In genomic region chr5:168899673-168900072, GRCh38 we compare ENCODE assay signal across 14 cellular contexts.
DNase-seq lines count a peak whose midpoint lies in the region; ATAC-seq and TF ChIP-seq lines count a peak whose summit lies in the region.
"Had no signal": no experiment of that assay in that cellular context is flagged by ENCODE, and none has a peak within 500 bp of the region (broad histone marks: within the 10 kb centered on the region; RNA-seq: fewer than 3 reads in every experiment).

No MANE protein-coding gene starts in this region.

- DNase-seq in DND-41 (no peak), neural crest cell (ENCODE audit: low read depth, low spot score) (no peak), mucosa of descending colon (no peak), NCI-H1048 (lab: John Stamatoyannopoulos, UW) (no peak)
- no peak for DNase-seq in activated T-helper 2 cell treated with anti-CD3 and anti-CD28 coated beads, Interferon-gamma antibody, Interleukin-2, Interleukin-4, amounts not matched to agents 10 μg/mL and 5 μg/mL and 100 μg/mL, durations not matched to agents 14 hours and 24 hours and 36 hours (ENCODE audit: low spot score)
- DNase-seq: 8988T; C1 segment of cervical spinal cord; Caco-2; CD4-positive, CD25-positive, alpha-beta regulatory T cell; CD8-positive, alpha-beta memory T cell; GDM1; H9 had no signal

- no peaks in the 10 kb centered on the region for H3K36me3 ChIP-seq in BLaER1
- no peaks in the 10 kb centered on the region for H3K36me3 ChIP-seq in DND-41 (ENCODE audit: insufficient read depth, low read length)
- H3K36me3 ChIP-seq in mucosa of descending colon (ENCODE audit: low read depth): no peaks in the 10 kb centered on the region

- H3K36me3 Mint-ChIP-seq in activated T-helper 2 cell treated with anti-CD3 and anti-CD28 coated beads, Interferon-gamma antibody, Interleukin-2, Interleukin-4, amounts not matched to agents 10 μg/mL and 5 μg/mL and 100 μg/mL, durations not matched to agents 14 hours and 24 hours and 36 hours (ENCODE audit: low read depth): no peaks in the 10 kb centered on the region
- no peaks in the 10 kb centered on the region for H3K36me3 Mint-ChIP-seq in neural crest cell (ENCODE audit: low read depth)
- H3K36me3 Mint-ChIP-seq: CD4-positive, CD25-positive, alpha-beta regulatory T cell; CD8-positive, alpha-beta memory T cell had no signal

- intact Hi-C loops in activated T-helper 2 cell treated with anti-CD3 and anti-CD28 coated beads, Interferon-gamma antibody, Interleukin-2, Interleukin-4, amounts not matched to agents 10 μg/mL and 5 μg/mL and 100 μg/mL, durations not matched to agents 14 hours and 24 hours and 36 hours (cut with micrococcal nuclease): loop anchor here (5.0 kb wide), 1 partner anchor 152 kb away; no protein-coding TSS in a partner anchor
- intact Hi-C loops in mucosa of descending colon (cut with DNase I, micrococcal nuclease): no loop called here

- H3K79me2 ChIP-seq in DND-41 (ENCODE audit: insufficient read depth, low read length): no peaks in the 10 kb centered on the region

- peak overlapping the region; percentile 9 for H3K27ac Mint-ChIP-seq in activated T-helper 2 cell treated with anti-CD3 and anti-CD28 coated beads, Interferon-gamma antibody, Interleukin-2, Interleukin-4, amounts not matched to agents 10 μg/mL and 5 μg/mL and 100 μg/mL, durations not matched to agents 14 hours and 24 hours and 36 hours
- H3K27ac Mint-ChIP-seq in neural crest cell (ENCODE audit: unreplicated experiment): peak overlapping the region; percentile 79
- H3K27ac Mint-ChIP-seq: CD4-positive, CD25-positive, alpha-beta regulatory T cell; H9 had no signal

- H2AFZ ChIP-seq in DND-41 (ENCODE audit: low read depth, low read length): no peak overlapping the region

- H3K27me3 Mint-ChIP-seq in activated T-helper 2 cell treated with anti-CD3 and anti-CD28 coated beads, Interferon-gamma antibody, Interleukin-2, Interleukin-4, amounts not matched to agents 10 μg/mL and 5 μg/mL and 100 μg/mL, durations not matched to agents 14 hours and 24 hours and 36 hours (ENCODE audit: low read depth): peaks cover 2% of the 10 kb centered on the region
- peaks cover 4% of the 10 kb centered on the region for H3K27me3 Mint-ChIP-seq in neural crest cell (ENCODE audit: low read depth)

- H3K27me3 ChIP-seq in BLaER1: no peaks in the 10 kb centered on the region
- no peaks in the 10 kb centered on the region for H3K27me3 ChIP-seq in DND-41 (ENCODE audit: insufficient read depth, low read length, poor library complexity)

- no peaks in the 10 kb centered on the region for H3K9me3 Mint-ChIP-seq in activated T-helper 2 cell treated with anti-CD3 and anti-CD28 coated beads, Interferon-gamma antibody, Interleukin-2, Interleukin-4, amounts not matched to agents 10 μg/mL and 5 μg/mL and 100 μg/mL, durations not matched to agents 14 hours and 24 hours and 36 hours
- H3K9me3 Mint-ChIP-seq in neural crest cell: no peaks in the 10 kb centered on the region
- H3K9me3 Mint-ChIP-seq: H9 had no signal

- peaks cover 13% of the 10 kb centered on the region for H3K4me1 ChIP-seq in BLaER1
- peaks cover 5% of the 10 kb centered on the region for H3K4me1 ChIP-seq in DND-41 (ENCODE audit: insufficient read depth, low read length)
- H3K4me1 ChIP-seq in mucosa of descending colon (ENCODE audit: low read depth): no peaks in the 10 kb centered on the region
- H3K4me1 ChIP-seq: Caco-2 had no signal

- H3K4me3 Mint-ChIP-seq in activated T-helper 2 cell treated with anti-CD3 and anti-CD28 coated beads, Interferon-gamma antibody, Interleukin-2, Interleukin-4, amounts not matched to agents 10 μg/mL and 5 μg/mL and 100 μg/mL, durations not matched to agents 14 hours and 24 hours and 36 hours (ENCODE audit: low read depth): no peak overlapping the region
- no peak overlapping the region for H3K4me3 Mint-ChIP-seq in neural crest cell
- H3K4me3 Mint-ChIP-seq: CD4-positive, CD25-positive, alpha-beta regulatory T cell; H9 had no signal

- H3K9ac ChIP-seq in BLaER1 (no peak overlapping the region), DND-41 (ENCODE audit: low read depth, low read length) (no peak overlapping the region)

- H3K4me3 ChIP-seq in BLaER1 (no peak overlapping the region), DND-41 (ENCODE audit: low read depth in 1 of 2, low read length in 2 of 2) (no peak overlapping the region), mucosa of descending colon (no peak overlapping the region)

- H3K4me1 Mint-ChIP-seq in activated T-helper 2 cell treated with anti-CD3 and anti-CD28 coated beads, Interferon-gamma antibody, Interleukin-2, Interleukin-4, amounts not matched to agents 10 μg/mL and 5 μg/mL and 100 μg/mL, durations not matched to agents 14 hours and 24 hours and 36 hours (ENCODE audit: low read depth): peaks cover 27% of the 10 kb centered on the region
- peaks cover 31% of the 10 kb centered on the region for H3K4me1 Mint-ChIP-seq in neural crest cell
- H3K4me1 Mint-ChIP-seq: CD4-positive, CD25-positive, alpha-beta regulatory T cell had no signal

- no peak for TF ChIP-seq CTCF in DND-41 (IDR thresholded peaks at IDR 0.05; ENCODE audit: borderline replicate concordance, extremely low read depth, low read length, poor library complexity, severe bottlenecking)
- TF ChIP-seq CTCF in neural crest cell (conservative IDR thresholded peaks at IDR 0.05): no peak
- no peak for TF ChIP-seq CTCF in mucosa of descending colon (IDR thresholded peaks at IDR 0.05)

- no peaks in the 10 kb centered on the region for H4K20me1 ChIP-seq in BLaER1
- H4K20me1 ChIP-seq in DND-41 (ENCODE audit: insufficient read depth, low read length): no peaks in the 10 kb centered on the region

- peak overlapping the region; percentile 50 for H3K4me2 ChIP-seq in BLaER1
- H3K4me2 ChIP-seq in DND-41 (ENCODE audit: insufficient read depth, low read length): no peak overlapping the region

- H3K27ac ChIP-seq in BLaER1 (no peak overlapping the region), DND-41 (ENCODE audit: low read length) (no peak overlapping the region)

- H3K9me3 ChIP-seq in BLaER1 (0 out of 2 replicates have a peak, but pooled peaks cover 4% of the 10 kb centered on the region), DND-41 (ENCODE audit: insufficient read depth, low read length, severe bottlenecking) (no peaks in the 10 kb centered on the region), mucosa of descending colon (no peaks in the 10 kb centered on the region)
- H3K9me3 ChIP-seq: Caco-2 had no signal

- ATAC-seq in DND-41 (ENCODE audit: insufficient read depth, low read depth): peak; percentile 50; the same call in 1 of the 3 replicates
- no peak for ATAC-seq in mucosa of descending colon
- ATAC-seq in GM21825 (IDR thresholded peaks at IDR 0.05; ENCODE audit: unreplicated experiment): no peak
